12 cellular contexts compared by ENCODE assay signal in the genomic region with DNA sequence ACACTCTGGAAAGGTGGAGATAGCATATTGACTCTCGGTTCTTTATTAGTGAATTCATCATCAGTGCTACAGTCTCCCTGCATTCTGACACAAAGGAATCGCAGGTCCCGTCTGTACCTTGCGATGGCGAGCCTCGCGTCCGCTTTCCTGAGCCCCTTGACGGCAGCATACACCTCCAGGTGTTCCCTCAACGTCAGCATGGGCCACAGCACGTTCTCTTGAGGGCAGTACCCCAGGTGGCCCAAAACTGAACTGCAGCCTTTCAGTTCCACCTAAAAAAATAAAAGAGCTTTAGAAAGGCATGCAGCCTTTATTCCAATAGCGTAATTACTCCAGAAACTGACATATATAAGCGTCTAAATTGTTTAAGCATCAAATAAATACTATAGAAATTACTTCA. TPM values are rescaled to one million over a fixed set of nuclear protein-coding genes. Genes with fewer than 3 reads are reported as not detected.
DNase-seq lines count a peak whose midpoint lies in the region; ATAC-seq and TF ChIP-seq lines count a peak whose summit lies in the region.
"Had no signal": no experiment of that assay in that cellular context is flagged by ENCODE, and none has a peak within 500 bp of the region (broad histone marks: within the 10 kb centered on the region; RNA-seq: fewer than 3 reads in every experiment).

No MANE protein-coding gene starts in this region.

- H3K4me2 ChIP-seq in OCI-LY3 (ENCODE audit: low read length): no peak overlapping the region

- ATAC-seq in HG02623 (IDR thresholded peaks at IDR 0.05; ENCODE audit: unreplicated experiment): no peak

- WGBS in transverse colon (ENCODE audit: low coverage in 1 of 2), 2 donors: 71 to 75% methylated on average over 3 to 13 of the region's 13 CpGs

- DNase-seq in T47D (ENCODE audit: low read depth in 1 of 2, low spot score in 1 of 2) (peak; percentile 22 to 59), breast epithelium (ENCODE audit: low spot score in 2 of 2) (no peak), fibroblast of mammary gland (ENCODE audit: low read depth) (no peak), transverse colon (no peak), SJCRH30 (no peak)
- no peak for DNase-seq in CD4-positive, alpha-beta memory T cell
- DNase-seq: effector CD8-positive, alpha-beta T cell; midbrain; NCI-H446 treated with DMSO at 0.1 percent for 48 hours; stimulated activated CD4-positive, alpha-beta T cell treated with anti-CD3 and anti-CD28 coated beads, Interleukin-2, amount 100 ng/mL, for 48 hours had no signal

- no peak overlapping the region for H3K27ac Mint-ChIP-seq in CD4-positive, alpha-beta memory T cell

- TF ChIP-seq POLR2A in breast epithelium (IDR thresholded peaks at IDR 0.05) (no peak), transverse colon (IDR thresholded peaks at IDR 0.05) (no peak)

- H3K36me3 Mint-ChIP-seq in CD4-positive, alpha-beta memory T cell: no peaks in the 10 kb centered on the region

- intact Hi-C loops in breast epithelium (cut with DNase I; ENCODE audit: low total_unique reads): no loop called here
- intact Hi-C loops in transverse colon (cut with DNase I; ENCODE audit: low total_unique reads): no loop called here
- intact Hi-C loops in CD4-positive, alpha-beta memory T cell (cut with micrococcal nuclease): no loop called here

- H3K4me3 Mint-ChIP-seq in CD4-positive, alpha-beta memory T cell: no peak overlapping the region

- H3K9ac ChIP-seq in OCI-LY3 (ENCODE audit: low read length): no peak overlapping the region

- H4K20me1 ChIP-seq in OCI-LY3 (ENCODE audit: insufficient read depth, low read length): no peaks in the 10 kb centered on the region

- TF ChIP-seq EP300 in transverse colon (IDR thresholded peaks at IDR 0.05; ENCODE audit: low read depth): no peak

- H3K9me3 ChIP-seq in breast epithelium (no peaks in the 10 kb centered on the region), OCI-LY3 (ENCODE audit: insufficient read depth, low read length) (peaks cover 6% of the 10 kb centered on the region; the same call in 1 of the 2 replicates), transverse colon (no peaks in the 10 kb centered on the region), SJCRH30 (replicated peaks) (no peaks in the 10 kb centered on the region)
- H3K9me3 ChIP-seq in CD4-positive, alpha-beta memory T cell (ENCODE audit: control insufficient read depth in 1 of 2, low read length in 2 of 2): no peaks in the 10 kb centered on the region

- POLR2A ChIA-PET in CD4-positive, alpha-beta memory T cell (lab: Charles Lee; ENCODE audit: partially characterized antibody): no interaction called here

- H3K4me1 Mint-ChIP-seq in CD4-positive, alpha-beta memory T cell: no peaks in the 10 kb centered on the region

- CTCF ChIA-PET in CD4-positive, alpha-beta memory T cell (lab: Charles Lee; ENCODE audit: partially characterized antibody): no interaction called here

- H3K36me3 ChIP-seq in breast epithelium (no peaks in the 10 kb centered on the region), OCI-LY3 (replicated peaks; ENCODE audit: low read depth, low read length) (peaks cover 3% of the 10 kb centered on the region), transverse colon (peaks cover 0 to 9% (median 4%) of the 10 kb centered on the region in 4 donors), SJCRH30 (no peaks in the 10 kb centered on the region)
- H3K36me3 ChIP-seq in CD4-positive, alpha-beta memory T cell (ENCODE audit: insufficient read depth, low read length): no peaks in the 10 kb centered on the region

- H2AFZ ChIP-seq in OCI-LY3 (ENCODE audit: low read depth, low read length): no peak overlapping the region

- TF ChIP-seq CTCF in breast epithelium (IDR thresholded peaks at IDR 0.05): peak in 1 of 3 donors; percentile 17
- TF ChIP-seq CTCF in OCI-LY3 (IDR thresholded peaks at IDR 0.05; ENCODE audit: low read depth, low read length): 0 out of 2 replicates have a peak, but pooled peaks have one; percentile 21
- TF ChIP-seq CTCF in fibroblast of mammary gland (conservative IDR thresholded peaks at IDR 0.05; ENCODE audit: control insufficient read depth, insufficient read depth, low read depth, low read length): peak; percentile 36
- TF ChIP-seq CTCF in transverse colon (IDR thresholded peaks at IDR 0.05): peak in 4 of 5 experiments; percentile 16 to 33 (median 18)

- in situ Hi-C loops in T47D (cut with HindIII; ENCODE audit: low pct_unique_long_range_greater_than_20kb, low sequenced_read_pairs): no loop called here
- in situ Hi-C loops in transverse colon (cut with MboI; ENCODE audit: low pct_ligation_motif_present in 1 of 4, low pct_unique_long_range_greater_than_20kb in 1 of 4, low sequenced_read_pairs in 3 of 4): loop anchor here in 1 of 4 donors (25.0 kb wide), 1 partner anchor 102 kb away; no protein-coding TSS in a partner anchor

- H3K79me2 ChIP-seq in OCI-LY3 (ENCODE audit: low read length): no peaks in the 10 kb centered on the region

- H3K27me3 ChIP-seq in breast epithelium: no peaks in the 10 kb centered on the region
- H3K27me3 ChIP-seq in OCI-LY3 (ENCODE audit: low read depth, low read length): no peaks in the 10 kb centered on the region
- no peaks in the 10 kb centered on the region for H3K27me3 ChIP-seq in transverse colon
- H3K27me3 ChIP-seq in CD4-positive, alpha-beta memory T cell (ENCODE audit: insufficient read depth, low read length): no peaks in the 10 kb centered on the region
- H3K27me3 ChIP-seq in SJCRH30: no peaks in the 10 kb centered on the region

- H3K4me1 ChIP-seq in breast epithelium (no peaks in the 10 kb centered on the region), OCI-LY3 (ENCODE audit: low read length) (no peaks in the 10 kb centered on the region), transverse colon (no peaks in the 10 kb centered on the region), SJCRH30 (no peaks in the 10 kb centered on the region)
- no peaks in the 10 kb centered on the region for H3K4me1 ChIP-seq in CD4-positive, alpha-beta memory T cell (ENCODE audit: insufficient read depth, low read length)

- H3K27me3 Mint-ChIP-seq in CD4-positive, alpha-beta memory T cell: no peaks in the 10 kb centered on the region

- peaks cover 0 to 9% (median 3%) of the 10 kb centered on the region in 8 donors for H3K9me3 Mint-ChIP-seq in CD4-positive, alpha-beta memory T cell

- H3K27ac ChIP-seq in breast epithelium (no peak overlapping the region), OCI-LY3 (ENCODE audit: low read length) (no peak overlapping the region), transverse colon (no peak overlapping the region), SJCRH30 (no peak overlapping the region)
- no peak overlapping the region for H3K27ac ChIP-seq in CD4-positive, alpha-beta memory T cell (ENCODE audit: low read depth, low read length)

- no peak overlapping the region for H3K4me3 ChIP-seq in breast epithelium
- H3K4me3 ChIP-seq in OCI-LY3 (ENCODE audit: low read length): no peak overlapping the region
- H3K4me3 ChIP-seq in fibroblast of mammary gland (ENCODE audit: control insufficient read depth, low read depth, low read length): no peak overlapping the region
- H3K4me3 ChIP-seq in transverse colon: no peak overlapping the region
- H3K4me3 ChIP-seq in CD4-positive, alpha-beta memory T cell (ENCODE audit: low read length in 2 of 2): no peak overlapping the region
- H3K4me3 ChIP-seq in SJCRH30: no peak overlapping the region

RNA-seq across cellular contexts. Expression of a gene that starts 24.2 kb away (rescaled TPM):
- total RNA-seq in breast epithelium: 10 to 100 TPM; 18.0 to 92.7 (median 56.7) TPM
- total RNA-seq in transverse colon: 10 to 100 TPM in 2 of 4 donors, 1 to 10 TPM in 2; 5.8 to 23.8 (median 13.9) TPM
- total RNA-seq in CD4-positive, alpha-beta memory T cell: under 1 TPM; 0.06 TPM
- polyA plus RNA-seq in CD4-positive, alpha-beta memory T cell: not detected
- not detected in 2 replicates for total RNA-seq in SJCRH30 (2014; rRNA removed; shearing (Covaris generic))

RNA-seq across cellular contexts. Expression of a gene that starts 56.8 kb away (rescaled TPM):
- 100 to 1,000 TPM in 2 of 3 donors, 10 to 100 TPM in 1; 61.2 to 198 (median 122) TPM for total RNA-seq in breast epithelium
- total RNA-seq in transverse colon: 10 to 100 TPM; 13.5 to 51.6 (median 27.0) TPM
- under 1 TPM; 0.53 to 0.67 TPM for total RNA-seq in CD4-positive, alpha-beta memory T cell
- not detected for polyA plus RNA-seq in CD4-positive, alpha-beta memory T cell
- total RNA-seq in SJCRH30 (2014; rRNA removed; shearing (Covaris generic)): not detected in 2 replicates

Comparison
In these comparisons a context has a peak if more than half of its experiments do, and no peak if none do; other contexts are left out.
1. DNase-seq: peak in T47D (2 of 2); none in breast epithelium (0 of 2), fibroblast of mammary gland (single experiment), transverse colon (single experiment), CD4-positive, alpha-beta memory T cell (0 of 5) and SJCRH30 (0 of 2).
2. RNA of a gene that starts 56.8 kb away (total RNA-seq): 61.2 to 198 TPM in breast epithelium and 13.5 to 51.6 TPM in transverse colon; 0.53 to 0.67 TPM in CD4-positive, alpha-beta memory T cell and not detected in SJCRH30; every median in the first group is over 4 times any median in the second.